ENCODE assay signal across 16 cellular contexts in the genomic region with DNA sequence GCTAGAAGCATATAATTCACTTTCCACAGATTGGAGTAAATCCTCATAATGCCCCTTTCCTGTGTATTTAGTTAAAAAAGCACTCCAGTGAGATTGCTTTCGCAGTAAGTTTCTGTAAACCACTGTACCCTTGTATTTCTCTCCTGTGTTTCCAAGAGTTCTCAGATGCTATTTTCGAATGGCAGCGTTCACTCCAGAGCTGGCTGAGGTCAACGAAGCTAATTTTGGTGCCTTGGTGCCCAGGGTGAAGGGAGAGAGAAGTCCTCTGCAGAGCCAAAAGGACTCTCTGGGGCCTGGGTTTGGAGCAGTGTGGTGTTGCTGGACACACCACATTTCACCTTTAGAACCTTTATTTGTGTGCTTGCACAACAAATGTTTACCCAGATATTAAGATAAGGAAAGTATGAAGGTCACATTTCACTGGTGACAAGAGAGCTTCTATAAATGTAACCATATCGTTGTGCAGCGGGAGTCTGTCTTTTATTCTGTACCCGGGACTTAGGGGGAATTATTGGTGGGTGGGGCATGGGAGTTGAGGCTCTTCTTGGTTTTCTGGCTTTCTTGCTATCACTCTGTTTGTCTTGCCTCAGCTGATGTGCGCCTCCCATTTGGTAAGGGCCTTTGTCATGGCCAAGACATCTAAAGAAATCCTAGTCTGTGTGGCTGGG. TPM values are rescaled to one million over a fixed set of nuclear protein-coding genes. Genes with fewer than 3 reads are reported as not detected.
DNase-seq lines count a peak whose midpoint lies in the region; ATAC-seq and TF ChIP-seq lines count a peak whose summit lies in the region.
"Had no signal": no experiment of that assay in that cellular context is flagged by ENCODE, and none has a peak within 500 bp of the region (broad histone marks: within the 10 kb centered on the region; RNA-seq: fewer than 3 reads in every experiment).

No MANE protein-coding gene starts in this region.

- H3K36me3 Mint-ChIP-seq in CD14-positive monocyte: no peaks in the 10 kb centered on the region
- H3K36me3 Mint-ChIP-seq: CD4-positive, alpha-beta memory T cell had no signal

- H3K4me2 ChIP-seq in GM23248 (ENCODE audit: unreplicated experiment) (no peak overlapping the region), hepatocyte (peak overlapping the region; percentile 48)

- ATAC-seq in RWPE2 (ENCODE audit: low read depth) (no peak), GM21390 (IDR thresholded peaks at IDR 0.05; ENCODE audit: unreplicated experiment) (no peak)

- H3K4me1 Mint-ChIP-seq in CD14-positive monocyte: peaks cover 9% of the 10 kb centered on the region

- H3K9me2 ChIP-seq in GM23248 (ENCODE audit: insufficient read depth) (no peaks in the 10 kb centered on the region), hepatocyte (replicated peaks; ENCODE audit: insufficient read depth) (no peaks in the 10 kb centered on the region)

- H3K4me1 ChIP-seq in GM23248 (ENCODE audit: insufficient read depth) (peaks cover 45% of the 10 kb centered on the region), RWPE2 (ENCODE audit: insufficient read depth, poor library complexity, severe bottlenecking) (peaks cover 93% of the 10 kb centered on the region), hepatocyte (ENCODE audit: insufficient read depth) (peaks cover 65% of the 10 kb centered on the region), skeletal muscle tissue (ENCODE audit: control insufficient read depth in 3 of 3, insufficient read depth in 3 of 3, low read length in 3 of 3) (peaks cover 43 to 58% (median 54%) of the 10 kb centered on the region in 3 donors)

- no peak overlapping the region for H3K4me3 Mint-ChIP-seq in CD14-positive monocyte
- H3K4me3 Mint-ChIP-seq: activated T-cell treated with anti-CD3 and anti-CD28 coated beads, Interleukin-2, amount 50 U/mL, for 24 hours; CD4-positive, alpha-beta memory T cell had no signal

- H3K27ac ChIP-seq in GM23248: peak overlapping the region; percentile 34
- H3K27ac ChIP-seq in RWPE2 (ENCODE audit: poor library complexity, severe bottlenecking): peak overlapping the region; percentile 97
- peak overlapping the region; percentile 84 for H3K27ac ChIP-seq in hepatocyte
- H3K27ac ChIP-seq in skeletal muscle tissue (ENCODE audit: low read depth, low read length): peak overlapping the region; percentile 46
- H3K27ac ChIP-seq: HL-60 had no signal

- H2AFZ ChIP-seq in GM23248: no peak overlapping the region
- no peak overlapping the region for H2AFZ ChIP-seq in hepatocyte

- peaks cover 24% of the 10 kb centered on the region for H3F3A ChIP-seq in GM23248 (ENCODE audit: insufficient read depth)

- H3K27ac Mint-ChIP-seq in CD14-positive monocyte: peak overlapping the region in 1 of 7 donors; percentile 3
- H3K27ac Mint-ChIP-seq: activated T-cell treated with anti-CD3 and anti-CD28 coated beads, Interleukin-2, amount 50 U/mL, for 24 hours; CD4-positive, alpha-beta memory T cell had no signal

- H3K9ac ChIP-seq in GM23248 (peak overlapping the region; percentile 5; the same call in 1 of the 2 replicates), skeletal muscle tissue (ENCODE audit: low read depth in 1 of 3, low read length in 3 of 3) (peak overlapping the region; percentile 39 to 68 (median 62))

- H3K79me2 ChIP-seq in GM23248 (ENCODE audit: insufficient read depth) (peaks cover 96% of the 10 kb centered on the region), hepatocyte (peaks cover 87% of the 10 kb centered on the region)

- no peaks in the 10 kb centered on the region for H4K20me1 ChIP-seq in GM23248 (ENCODE audit: insufficient read depth)
- peaks cover 19% of the 10 kb centered on the region for H4K20me1 ChIP-seq in hepatocyte (ENCODE audit: insufficient read depth, poor library complexity, severe bottlenecking)

- H3K27me3 Mint-ChIP-seq in CD14-positive monocyte (ENCODE audit: low read depth in 3 of 3): peaks cover 14 to 23% (median 20%) of the 10 kb centered on the region in 3 donors

- in situ Hi-C loops in GM23248 (cut with MboI) (no loop called here), ACHN (cut with HindIII; ENCODE audit: low pct_ligation_motif_present, low pct_unique_long_range_greater_than_20kb, low sequenced_read_pairs) (no loop called here)

- H3K9me3 ChIP-seq in GM23248 (ENCODE audit: low read depth) (no peaks in the 10 kb centered on the region), RWPE2 (ENCODE audit: severe bottlenecking) (no peaks in the 10 kb centered on the region), hepatocyte (ENCODE audit: low read depth) (no peaks in the 10 kb centered on the region), skeletal muscle tissue (ENCODE audit: control insufficient read depth in 3 of 3, low read length in 3 of 3) (no peaks in the 10 kb centered on the region)

- H3K4me3 ChIP-seq in GM23248: no peak overlapping the region
- H3K4me3 ChIP-seq in RWPE2 (ENCODE audit: severe bottlenecking): no peak overlapping the region
- no peak overlapping the region for H3K4me3 ChIP-seq in hepatocyte
- peak overlapping the region; percentile 16 to 49 (median 28) for H3K4me3 ChIP-seq in skeletal muscle tissue (ENCODE audit: low read length in 3 of 3)

- H3K36me3 ChIP-seq in GM23248 (ENCODE audit: low read depth) (no peaks in the 10 kb centered on the region), RWPE2 (ENCODE audit: low read depth) (peaks cover 24% of the 10 kb centered on the region), hepatocyte (replicated peaks; ENCODE audit: insufficient read depth, low read depth) (no peaks in the 10 kb centered on the region), skeletal muscle tissue (ENCODE audit: control insufficient read depth in 3 of 3, insufficient read depth in 3 of 3, low read length in 3 of 3) (no peaks in the 10 kb centered on the region)

- TF ChIP-seq CTCF in RWPE2 (IDR thresholded peaks at IDR 0.05; ENCODE audit: poor library complexity, severe bottlenecking) (no peak), hepatocyte (IDR thresholded peaks at IDR 0.05; ENCODE audit: poor library complexity) (no peak), GM20000 (IDR thresholded peaks at IDR 0.05; ENCODE audit: extremely low read depth, missing control alignments) (no peak), CD14-positive monocyte (IDR thresholded peaks at IDR 0.05) (no peak)

- DNase-seq in GM23248: no peak
- no peak for DNase-seq in RWPE2 (ENCODE audit: low spot score)
- no peak for DNase-seq in hepatocyte (ENCODE audit: low spot score)
- no peak for DNase-seq in ACHN
- no peak for DNase-seq in GM20000 (ENCODE audit: low spot score)
- DNase-seq in CD14-positive monocyte (ENCODE audit: low spot score): no peak
- DNase-seq: activated CD4-positive, CD25-positive, alpha-beta regulatory T cell treated with anti-CD3 and anti-CD28 coated beads, Interleukin-2, amount 50 U/mL, for 72 hours; activated T-cell treated with anti-CD3 and anti-CD28 coated beads, Interleukin-2, amount 50 U/mL, for 24 hours; amygdala; CD4-positive, alpha-beta memory T cell; effector CD4-positive, alpha-beta T cell; NCI-H524 treated with DMSO at 0.1 percent for 48 hours; stimulated activated CD4-positive, alpha-beta T cell treated with anti-CD3 and anti-CD28 coated beads, Interleukin-1b, Interleukin-23, amount 100 ng/mL, for 48 hours had no signal

- H3K27me3 ChIP-seq in GM23248 (replicated peaks; ENCODE audit: insufficient read depth): no peaks in the 10 kb centered on the region
- H3K27me3 ChIP-seq in RWPE2 (ENCODE audit: insufficient read depth, poor library complexity, severe bottlenecking): no peaks in the 10 kb centered on the region
- H3K27me3 ChIP-seq in hepatocyte: no peaks in the 10 kb centered on the region
- H3K27me3 ChIP-seq in skeletal muscle tissue (ENCODE audit: control insufficient read depth in 3 of 3, insufficient read depth in 3 of 3, low read length in 3 of 3): no peaks in the 10 kb centered on the region

- H3K9me3 Mint-ChIP-seq in CD14-positive monocyte: peaks cover 0 to 6% (median 2%) of the 10 kb centered on the region in 7 donors
- H3K9me3 Mint-ChIP-seq: activated T-cell treated with anti-CD3 and anti-CD28 coated beads, Interleukin-2, amount 50 U/mL, for 24 hours had no signal

- WGBS in GM23248 (ENCODE audit: low coverage in 1 of 2, low lambda C conversion rate in 2 of 2, missing lambda C conversion rate in 2 of 2), 2 experiments: 90 to 93% methylated on average over 8 of the region's 8 CpGs
- WGBS in hepatocyte (ENCODE audit: low lambda C conversion rate, missing lambda C conversion rate): 39% methylated on average over 8 of the region's 8 CpGs

- intact Hi-C loops in CD14-positive monocyte (cut with micrococcal nuclease): no loop called here

RNA-seq across cellular contexts. Expression of gene EPAS1, which starts 9.9 kb away (rescaled TPM):
- 66.3 and 73.8 TPM in 2 replicates for total RNA-seq in GM23248 (2014; rRNA removed; shearing (Covaris generic))
- polyA plus RNA-seq in GM23248 (2016; fragmentation: Nextera tagmentation; extraction: Ambion mirVana) (45.2 and 47.5 TPM in 2 replicates), hepatocyte (111 and 115 TPM in 2 replicates), CD14-positive monocyte (under 1 TPM; 0.11 to 0.88 TPM)
- total RNA-seq in hepatocyte (98.3 and 112 TPM in 2 replicates), skeletal muscle tissue (13.6 TPM)

Comparison
In these comparisons a context has a peak if more than half of its experiments do, and no peak if none do; other contexts are left out.
1. H3K27ac ChIP-seq: peak in every context shown above with its lines; median percentile 97 in RWPE2; 84 in hepatocyte; 46 in skeletal muscle tissue; 34 in GM23248.
2. H3K4me3 ChIP-seq: peak in skeletal muscle tissue (3 of 3); none in GM23248 (single experiment), RWPE2 (single experiment) and hepatocyte (single experiment).